ENCODE assay signal across 27 cellular contexts in the genomic region with DNA sequence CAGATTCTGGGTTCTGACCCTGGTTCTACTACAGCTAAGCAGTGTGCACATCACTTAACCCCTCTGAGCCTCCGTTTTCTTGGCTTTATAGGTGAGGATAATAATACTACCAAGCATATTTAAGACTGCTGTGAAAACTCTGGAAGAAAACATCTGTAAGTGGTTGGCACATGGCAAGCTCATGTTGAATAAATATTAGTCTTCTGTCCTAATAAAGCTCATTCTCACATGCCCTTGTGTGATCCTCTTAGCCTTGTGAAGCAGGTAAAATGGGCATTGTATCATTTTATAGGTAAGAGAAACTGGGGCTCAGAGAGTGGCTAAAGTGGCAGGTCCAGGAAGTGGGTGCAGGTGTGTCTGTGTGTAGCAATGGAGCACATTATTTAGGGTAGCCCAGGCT. TPM values are rescaled to one million over a fixed set of nuclear protein-coding genes. Genes with fewer than 3 reads are reported as not detected.
"Had no signal": no experiment of that assay in that cellular context is flagged by ENCODE, and none has a peak within 500 bp of the region (broad histone marks: within the 10 kb centered on the region; RNA-seq: fewer than 3 reads in every experiment).

No MANE protein-coding gene starts in this region.

- H3K36me3 Mint-ChIP-seq: mesothelial cell of epicardium had no signal

- H3K36me3 ChIP-seq: esophagus squamous epithelium, gastrocnemius medialis, heart right ventricle, left lung, lower lobe of right lung had no signal

- ATAC-seq: esophagus mucosa, gastrocnemius medialis, heart right ventricle, left cardiac atrium, left lung, left ventricle myocardium superior, lower lobe of right lung, mucosa of descending colon had no signal

- H3K9me3 Mint-ChIP-seq: mesothelial cell of epicardium had no signal

- H3K4me3 Mint-ChIP-seq: mesothelial cell of epicardium had no signal

- H3K4me3 ChIP-seq: coronary artery, dorsolateral prefrontal cortex, esophagus squamous epithelium, gastrocnemius medialis, heart right ventricle, left lung, lower lobe of right lung, mucosa of descending colon had no signal

- DNase-seq: dermis blood vessel endothelial cell; dorsolateral prefrontal cortex; effector CD4-positive, alpha-beta T cell; effector memory CD4-positive, alpha-beta T cell; erythroblast; esophagus squamous epithelium; foreskin fibroblast; foreskin melanocyte; gastrocnemius medialis; glutamatergic neuron; head of caudate nucleus; heart right ventricle; hippocampal formation; left cardiac atrium; left lung; left ventricle myocardium superior; lower lobe of right lung; mesenchymal stem cell; mucosa of descending colon had no signal

- H3K27me3 ChIP-seq: dorsolateral prefrontal cortex, gastrocnemius medialis had no signal

- H3K27ac Mint-ChIP-seq: mesothelial cell of epicardium had no signal

- H3K4me1 ChIP-seq: left lung, lower lobe of right lung had no signal

- H3K27ac ChIP-seq: coronary artery, epithelial cell of prostate, esophagus squamous epithelium, gastrocnemius medialis, heart right ventricle, left lung, lower lobe of right lung had no signal

- FAIRE-seq: colon, islet of Langerhans, keratinocyte had no signal

- H3K9me3 ChIP-seq: esophagus squamous epithelium, gastrocnemius medialis, heart right ventricle, left lung, lower lobe of right lung, mucosa of descending colon had no signal

RNA-seq across cellular contexts. Expression of gene PKNOX2, which starts 8.5 kb away (rescaled TPM):
- total RNA-seq: dermis blood vessel endothelial cell, lung microvascular endothelial cell had no signal
